Comparison of ENCODE assay signal across 1 cellular context in genomic region chr4:36414248-36414647, GRCh38.
TF ChIP-seq lines count a peak whose summit lies in the region.

No MANE protein-coding gene starts in this region.

TF ChIP-seq in H1, 55 proteins besides CTCF, POLR2A, EP300 and RAD21 (continued from another document):
- TF ChIP-seq SUZ12 (IDR thresholded peaks at IDR 0.05; ENCODE audit: low read length) = no peak
- no peak for TF ChIP-seq RNF2 (IDR thresholded peaks at IDR 0.05; ENCODE audit: borderline replicate concordance, low read depth, low read length, missing control alignments, poor library complexity, severe bottlenecking)
- TF ChIP-seq SIX5 (IDR thresholded peaks at IDR 0.05; ENCODE audit: low read depth, low read length) = no peak
- no peak for TF ChIP-seq EGR1 (IDR thresholded peaks at IDR 0.05; ENCODE audit: borderline replicate concordance, low read depth, low read length)
- no peak for TF ChIP-seq CEBPB (IDR thresholded peaks at IDR 0.05; ENCODE audit: low read depth, low read length)
- TF ChIP-seq ASH2L (IDR thresholded peaks at IDR 0.05; ENCODE audit: low read length) = no peak
